ENCODE assay signal across 10 cellular contexts in genomic region chr3:6600237-6600636, GRCh38.
"Had no signal": no experiment of that assay in that cellular context is flagged by ENCODE, and none has a peak within 500 bp of the region (broad histone marks: within the 10 kb centered on the region; RNA-seq: fewer than 3 reads in every experiment).

No MANE protein-coding gene starts in this region.

- H3K4me3 ChIP-seq: GM23338 had no signal

- H3K4me2 ChIP-seq: GM23338 had no signal

- ATAC-seq: GM23338, HepG2 had no signal

- H3K27ac Mint-ChIP-seq: GM23338, H9, HFFc6, IgD-negative memory B cell had no signal

- H2AFZ ChIP-seq: GM23338 had no signal

- FAIRE-seq: H1, H54, HepG2 had no signal

- H3K27me3 Mint-ChIP-seq: IgD-negative memory B cell had no signal

- H3K36me3 Mint-ChIP-seq: IgD-negative memory B cell had no signal

- H3K4me3 Mint-ChIP-seq: GM23338, H9, HFFc6 had no signal

- H3K27ac ChIP-seq: HL-60 had no signal

- DNase-seq: H9, HCEC 1CT, HFFc6, KG1 had no signal
